In genomic region chr10:63391812-63392211, GRCh38 we compare ENCODE assay signal across 17 cellular contexts.
DNase-seq lines count a peak whose midpoint lies in the region; ATAC-seq and TF ChIP-seq lines count a peak whose summit lies in the region.
"Had no signal": no experiment of that assay in that cellular context is flagged by ENCODE, and none has a peak within 500 bp of the region (broad histone marks: within the 10 kb centered on the region; RNA-seq: fewer than 3 reads in every experiment).

No MANE protein-coding gene starts in this region.

- no peak for DNase-seq in activated CD8-positive, alpha-beta memory T cell treated with anti-CD3 and anti-CD28 coated beads, Interleukin-2, amount 10 ng/mL, durations not matched to agents 7 days and 5 days
- DNase-seq in activated CD8-positive, alpha-beta memory T cell treated with anti-CD3 and anti-CD28 coated beads, Interleukin-2, amount 50 U/mL, for 4 hours, result no peak
- DNase-seq in NB4 (ENCODE audit: low read depth) (peak; percentile 55), amniotic epithelial cell (ENCODE audit: low read depth) (peak; percentile 12), transverse colon (no peak), lower leg skin (ENCODE audit: low spot score in 2 of 2) (no peak)
- DNase-seq in activated CD8-positive, alpha-beta memory T cell treated with anti-CD3 and anti-CD28 coated beads for 24 hours, result no peak
- DNase-seq: 8988T; activated CD4-positive, alpha-beta T cell treated with anti-CD3 and anti-CD28 coated beads for 48 hours; head of caudate nucleus; left ventricle myocardium superior; NCI-H1436; NCI-H510A treated with DMSO at 0.1 percent for 48 hours; Right ventricle myocardium superior; small intestine; stimulated activated naive CD4-positive, alpha-beta T cell treated with Interleukin-2 at 50 U/mL for 16 hours had no signal

- no peaks in the 10 kb centered on the region for H3K9me3 Mint-ChIP-seq in activated CD8-positive, alpha-beta memory T cell treated with anti-CD3 and anti-CD28 coated beads, Interleukin-2, amount 10 ng/mL, durations not matched to agents 7 days and 5 days (ENCODE audit: low read depth)

- no peaks in the 10 kb centered on the region for H3K27me3 ChIP-seq in neutrophil
- no peaks in the 10 kb centered on the region for H3K27me3 ChIP-seq in transverse colon

- ATAC-seq in activated CD8-positive, alpha-beta memory T cell treated with anti-CD3 and anti-CD28 coated beads, Interleukin-2, amount 10 ng/mL, durations not matched to agents 7 days and 5 days, result peak; percentile 48
- ATAC-seq: left ventricle myocardium superior had no signal

- H3K4me1 ChIP-seq in neutrophil (ENCODE audit: control insufficient read depth in 1 of 2, insufficient read depth in 1 of 2, low read depth in 1 of 2, low read length in 1 of 2) (peaks cover 44 to 52% of the 10 kb centered on the region in 2 experiments), transverse colon (peaks cover 0 to 18% (median 5%) of the 10 kb centered on the region in 4 donors)

- H3K9me3 ChIP-seq in neutrophil (no peaks in the 10 kb centered on the region), transverse colon (peaks cover 6 to 9% of the 10 kb centered on the region in 2 donors)

- no peak for TF ChIP-seq EP300 in transverse colon (IDR thresholded peaks at IDR 0.05; ENCODE audit: low read depth)

- H3K27ac Mint-ChIP-seq in activated CD8-positive, alpha-beta memory T cell treated with anti-CD3 and anti-CD28 coated beads, Interleukin-2, amount 10 ng/mL, durations not matched to agents 7 days and 5 days, result peak overlapping the region; percentile 7

- H3K27me3 Mint-ChIP-seq in activated CD8-positive, alpha-beta memory T cell treated with anti-CD3 and anti-CD28 coated beads, Interleukin-2, amount 10 ng/mL, durations not matched to agents 7 days and 5 days, result no peaks in the 10 kb centered on the region

- 80 to 82% methylated on average over 4 of the region's 4 CpGs for WGBS in transverse colon (ENCODE audit: low coverage in 1 of 2), 2 donors
- WGBS in lower leg skin, 2 donors, result 91 to 92% methylated on average over 4 of the region's 4 CpGs

- no peak overlapping the region for H3K4me3 ChIP-seq in NB4 (ENCODE audit: low read depth, low read length)
- peak overlapping the region; percentile 28 to 42 for H3K4me3 ChIP-seq in neutrophil (ENCODE audit: low read depth in 1 of 2, low read length in 1 of 2)
- H3K4me3 ChIP-seq in transverse colon, result no peak overlapping the region
- H3K4me3 ChIP-seq in lower leg skin (ENCODE audit: low read depth, poor library complexity, severe bottlenecking), result no peak overlapping the region

- TF ChIP-seq POLR2A in NB4 (IDR thresholded peaks at IDR 0.05; ENCODE audit: extremely low read depth, insufficient read length) (no peak), transverse colon (IDR thresholded peaks at IDR 0.05) (no peak), lower leg skin (IDR thresholded peaks at IDR 0.05) (no peak)

- no peak for TF ChIP-seq CTCF in NB4 (IDR thresholded peaks at IDR 0.05; ENCODE audit: low read depth, low read length)
- no peak for TF ChIP-seq CTCF in neutrophil (IDR thresholded peaks at IDR 0.05)
- TF ChIP-seq CTCF in transverse colon (IDR thresholded peaks at IDR 0.05), result no peak
- no peak for TF ChIP-seq CTCF in lower leg skin (IDR thresholded peaks at IDR 0.05)

- H3K4me3 Mint-ChIP-seq in activated CD8-positive, alpha-beta memory T cell treated with anti-CD3 and anti-CD28 coated beads, Interleukin-2, amount 10 ng/mL, durations not matched to agents 7 days and 5 days, result peak overlapping the region; percentile 39

- in situ Hi-C loops in transverse colon (cut with MboI; ENCODE audit: low pct_ligation_motif_present in 1 of 4, low pct_unique_long_range_greater_than_20kb in 1 of 4, low sequenced_read_pairs in 3 of 4), result no loop called here

- intact Hi-C loops in transverse colon (cut with DNase I; ENCODE audit: low total_unique reads) (no loop called here), lower leg skin (cut with DNase I; ENCODE audit: low total_unique reads) (no loop called here)

- CTCF ChIA-PET in activated CD8-positive, alpha-beta memory T cell treated with anti-CD3 and anti-CD28 coated beads, Interleukin-2, amount 10 ng/mL, durations not matched to agents 7 days and 5 days (lab: Charles Lee), result no interaction called here

- H3K27ac ChIP-seq in neutrophil (peak overlapping the region; percentile 82), transverse colon (no peak overlapping the region)

- H3K36me3 ChIP-seq in neutrophil (no peaks in the 10 kb centered on the region), transverse colon (no peaks in the 10 kb centered on the region)

- peaks cover 44% of the 10 kb centered on the region for H3K4me1 Mint-ChIP-seq in activated CD8-positive, alpha-beta memory T cell treated with anti-CD3 and anti-CD28 coated beads, Interleukin-2, amount 10 ng/mL, durations not matched to agents 7 days and 5 days

- peaks cover 28% of the 10 kb centered on the region for H3K36me3 Mint-ChIP-seq in activated CD8-positive, alpha-beta memory T cell treated with anti-CD3 and anti-CD28 coated beads, Interleukin-2, amount 10 ng/mL, durations not matched to agents 7 days and 5 days

Comparison
In these comparisons a context has a peak if more than half of its experiments do, and no peak if none do; other contexts are left out.
1. DNase-seq: peak in NB4 (single experiment) and amniotic epithelial cell (single experiment); none in activated CD8-positive, alpha-beta memory T cell treated with anti-CD3 and anti-CD28 coated beads, Interleukin-2, amount 10 ng/mL, durations not matched to agents 7 days and 5 days (single experiment), activated CD8-positive, alpha-beta memory T cell treated with anti-CD3 and anti-CD28 coated beads, Interleukin-2, amount 50 U/mL, for 4 hours (single experiment), transverse colon (single experiment), lower leg skin (0 of 2) and activated CD8-positive, alpha-beta memory T cell treated with anti-CD3 and anti-CD28 coated beads for 24 hours (single experiment).
2. H3K4me3 ChIP-seq: peak in neutrophil (2 of 2); none in NB4 (single experiment), transverse colon (0 of 4) and lower leg skin (single experiment).